ENCODE assay signal across 37 cellular contexts in the genomic region with DNA sequence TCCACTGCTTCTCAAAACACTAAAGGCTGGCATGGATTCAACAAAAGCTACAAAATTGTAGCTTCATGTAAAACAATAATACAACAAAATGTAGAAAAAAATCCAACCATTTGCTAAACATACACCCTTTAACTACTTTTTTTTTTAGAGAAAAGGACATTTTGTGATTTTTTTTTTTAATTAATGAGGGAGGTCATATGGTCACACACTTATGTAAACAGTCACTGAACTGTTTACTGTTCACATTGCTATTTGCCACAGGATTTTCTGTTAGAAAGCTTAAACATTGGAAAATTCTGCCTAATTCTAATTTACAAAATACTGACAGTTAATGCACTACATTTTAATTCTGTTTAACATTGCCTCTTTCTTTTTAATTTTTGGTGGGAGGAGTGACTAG.
A peak's percentile ranks its signal among the peaks of the same experiment; 100 is the strongest.
DNase-seq lines count a peak whose midpoint lies in the region; ATAC-seq, FAIRE-seq and TF ChIP-seq lines count a peak whose summit lies in the region.
"Had no signal": no experiment of that assay in that cellular context is flagged by ENCODE, and none has a peak within 500 bp of the region (broad histone marks: within the 10 kb centered on the region; RNA-seq: fewer than 3 reads in every experiment).

No MANE protein-coding gene starts in this region.

- H4K8ac ChIP-seq in mesenchymal stem cell (ENCODE audit: low read length): no peak overlapping the region

- in situ Hi-C loops in HepG2 (cut with HindIII; ENCODE audit: extremely low pct_ligation_motif_present, low pct_unique_long_range_greater_than_20kb): no loop called here

- H3K4me3 ChIP-seq in liver (ENCODE audit: low read depth in 1 of 3, low read length in 3 of 3) (no peak overlapping the region), HepG2 (replicated peaks in 1 of 3; ENCODE audit: insufficient read depth in 1 of 3, low read depth in 2 of 3, low read length in 3 of 3) (no peak overlapping the region), mesenchymal stem cell (ENCODE audit: insufficient read depth in 1 of 2, low read depth in 1 of 2, low read length in 2 of 2) (no peak overlapping the region), small intestine (ENCODE audit: low read depth in 1 of 2, low read length in 2 of 2) (no peak overlapping the region)
- H3K4me3 ChIP-seq: A549; BLaER1; BLaER1 treated with 17β-estradiol and CSF1 and Interleukin-3, amounts not matched to agents 10 nM and 100 nM had no signal

- no peaks in the 10 kb centered on the region for H3K9me3 ChIP-seq in liver (ENCODE audit: control insufficient read depth in 4 of 4, low read length in 3 of 4)
- no peaks in the 10 kb centered on the region for H3K9me3 ChIP-seq in HepG2 (ENCODE audit: low read length)
- H3K9me3 ChIP-seq in mesenchymal stem cell (ENCODE audit: control insufficient read depth, low read length): no peaks in the 10 kb centered on the region
- H3K9me3 ChIP-seq in small intestine (ENCODE audit: control insufficient read depth, low read depth): no peaks in the 10 kb centered on the region
- H3K9me3 ChIP-seq: A549, BE2C, BLaER1 had no signal

- FAIRE-seq in HepG2 (lab: Jason Lieb, UNC) (no peak), endometrium (lab: Jason Lieb, UNC) (peak; percentile 94), small intestine (lab: Jason Lieb, UNC) (no peak)
- FAIRE-seq: A204.1, A549, D721Med had no signal

- no peaks in the 10 kb centered on the region for H4K20me1 ChIP-seq in HepG2 (ENCODE audit: insufficient read depth, low read length)
- H4K20me1 ChIP-seq: BLaER1; BLaER1 treated with 17β-estradiol and CSF1 and Interleukin-3, amounts not matched to agents 10 nM and 100 nM had no signal

- CTCF ChIA-PET in HepG2 (lab: Yijun Ruan, JAX; ENCODE audit: low intra/inter-chr PET ratio, low total read pairs): no interaction called here

- H3K27me3 ChIP-seq in liver (ENCODE audit: control insufficient read depth in 4 of 4, insufficient read depth in 4 of 4, low read length in 3 of 4): no peaks in the 10 kb centered on the region
- H3K27me3 ChIP-seq in HepG2 (ENCODE audit: control insufficient read depth in 1 of 2, insufficient read depth in 2 of 2, low read length in 2 of 2): no peaks in the 10 kb centered on the region
- H3K27me3 ChIP-seq in mesenchymal stem cell (ENCODE audit: control insufficient read depth in 1 of 2, insufficient read depth in 1 of 2, low read length in 2 of 2): no peaks in the 10 kb centered on the region
- no peaks in the 10 kb centered on the region for H3K27me3 ChIP-seq in small intestine (ENCODE audit: control insufficient read depth in 2 of 2, insufficient read depth in 2 of 2, low read length in 2 of 2)
- H3K27me3 ChIP-seq: BE2C; BLaER1; BLaER1 treated with 17β-estradiol and CSF1 and Interleukin-3, amounts not matched to agents 10 nM and 100 nM had no signal

- H3K4me1 Mint-ChIP-seq in glutamatergic neuron (ENCODE audit: low read depth, unreplicated experiment): peaks cover 5% of the 10 kb centered on the region
- H3K4me1 Mint-ChIP-seq: B cell; CD14-positive monocyte; CD4-positive, alpha-beta memory T cell; CD4-positive, CD25-positive, alpha-beta regulatory T cell; CD8-positive, alpha-beta memory T cell had no signal

- TF ChIP-seq EP300 in HepG2 (IDR thresholded peaks at IDR 0.05; ENCODE audit: low read depth in 2 of 2, low read length in 2 of 2) (no peak), HepG2 (CRISPR knock-in tag; IDR thresholded peaks at IDR 0.05; ENCODE audit: borderline replicate concordance) (no peak)

- no peak overlapping the region for H3K14ac ChIP-seq in mesenchymal stem cell (ENCODE audit: low read length in 2 of 2)

- no peak overlapping the region for H2AK5ac ChIP-seq in mesenchymal stem cell (ENCODE audit: low read length, severe bottlenecking)

- H3K4me1 ChIP-seq in liver (ENCODE audit: control insufficient read depth in 4 of 4, insufficient read depth in 4 of 4, low read length in 3 of 4) (no peaks in the 10 kb centered on the region), HepG2 (ENCODE audit: insufficient read depth, low read length) (no peaks in the 10 kb centered on the region), mesenchymal stem cell (ENCODE audit: control insufficient read depth, insufficient read depth, low read depth, low read length) (no peaks in the 10 kb centered on the region), small intestine (ENCODE audit: control insufficient read depth in 2 of 2, insufficient read depth in 1 of 2, low read depth in 1 of 2, low read length in 1 of 2) (no peaks in the 10 kb centered on the region)
- H3K4me1 ChIP-seq: A549, Caco-2 had no signal

- H3K36me3 ChIP-seq in liver (ENCODE audit: control insufficient read depth in 4 of 4, insufficient read depth in 3 of 4, low read depth in 1 of 4, low read length in 3 of 4): no peaks in the 10 kb centered on the region
- no peaks in the 10 kb centered on the region for H3K36me3 ChIP-seq in HepG2 (replicated peaks in 1 of 2; ENCODE audit: control insufficient read depth in 1 of 2, insufficient read depth in 2 of 2, low read length in 2 of 2)
- H3K36me3 ChIP-seq in mesenchymal stem cell (ENCODE audit: control insufficient read depth in 1 of 2, insufficient read depth in 2 of 2, low read depth in 1 of 2, low read length in 2 of 2): no peaks in the 10 kb centered on the region
- H3K36me3 ChIP-seq in small intestine (ENCODE audit: control insufficient read depth in 2 of 2, insufficient read depth in 2 of 2, low read length in 2 of 2): no peaks in the 10 kb centered on the region
- H3K36me3 ChIP-seq: BE2C; BLaER1; BLaER1 treated with 17β-estradiol and CSF1 and Interleukin-3, amounts not matched to agents 10 nM and 100 nM had no signal

- no peak for DNase-seq in HepG2 (ENCODE audit: low spot score)
- no peak for DNase-seq in glutamatergic neuron
- peak; percentile 40 for DNase-seq in mesenchymal stem cell
- DNase-seq in SKM-1 treated with dmso at 0.1 percent for 144 hours (lab: John Stamatoyannopoulos, UW; ENCODE audit: unreplicated experiment): no peak
- no peak for DNase-seq in nucleus accumbens (lab: John Stamatoyannopoulos, UW)
- DNase-seq in small intestine: no peak
- DNase-seq: 8988T; ACHN; AML-193; BE2C; C1 segment of cervical spinal cord; Caco-2; Calu3; CD4-positive, alpha-beta memory T cell; CD4-positive, alpha-beta T cell; CD4-positive, CD25-positive, alpha-beta regulatory T cell; CD8-positive, alpha-beta memory T cell; CD8-positive, alpha-beta T cell; COR-L47; DMS 273 treated with DMSO at 0.1 percent for 48 hours; DMS153; DMS53; DMS79; DMS79 treated with DMSO at 0.1 percent for 48 hours; DND-41; EL had no signal

- TF ChIP-seq CTCF in liver (IDR thresholded peaks at IDR 0.05; ENCODE audit: low read depth, low read length, missing input control) (no peak), HepG2 (CRISPR knock-in tag; IDR thresholded peaks at IDR 0.05) (no peak), glutamatergic neuron (IDR thresholded peaks at IDR 0.05; ENCODE audit: partially characterized antibody, unreplicated experiment) (no peak)

- H2AFZ ChIP-seq in HepG2 (ENCODE audit: low read length): no peak overlapping the region
- no peak overlapping the region for H2AFZ ChIP-seq in mesenchymal stem cell (ENCODE audit: low read depth, low read length)

- no peak overlapping the region for H3K4ac ChIP-seq in mesenchymal stem cell (ENCODE audit: low read depth in 1 of 2, low read length in 2 of 2)

- H3K27ac Mint-ChIP-seq in glutamatergic neuron (ENCODE audit: unreplicated experiment): peak overlapping the region; percentile 1
- H3K27ac Mint-ChIP-seq: B cell; CD14-positive monocyte; CD4-positive, alpha-beta memory T cell; CD4-positive, alpha-beta T cell; CD4-positive, CD25-positive, alpha-beta regulatory T cell; CD8-positive, alpha-beta memory T cell; CD8-positive, alpha-beta T cell had no signal

- H2BK5ac ChIP-seq in mesenchymal stem cell (ENCODE audit: low read depth, low read length, poor library complexity, severe bottlenecking): no peak overlapping the region

- no peak overlapping the region for H3K18ac ChIP-seq in mesenchymal stem cell (ENCODE audit: low read depth in 1 of 2, low read length in 2 of 2)

- H3K27ac ChIP-seq in liver (ENCODE audit: low read depth in 1 of 2, low read length in 2 of 2) (no peak overlapping the region), HepG2 (ENCODE audit: extremely low read length, insufficient read depth, low read length) (no peak overlapping the region), mesenchymal stem cell (ENCODE audit: low read length, poor library complexity, severe bottlenecking) (no peak overlapping the region), small intestine (ENCODE audit: low read depth in 1 of 2, low read length in 1 of 2) (no peak overlapping the region)
- H3K27ac ChIP-seq: 22Rv1; A549; BLaER1; BLaER1 treated with 17β-estradiol and CSF1 and Interleukin-3, amounts not matched to agents 10 nM and 100 nM; C4-2B had no signal

- no peak overlapping the region for H3K23ac ChIP-seq in mesenchymal stem cell (ENCODE audit: low read length in 2 of 2)

- H3K4me3 Mint-ChIP-seq in glutamatergic neuron (ENCODE audit: unreplicated experiment): no peak overlapping the region
- H3K4me3 Mint-ChIP-seq: B cell; CD14-positive monocyte; CD4-positive, alpha-beta memory T cell; CD4-positive, alpha-beta T cell; CD4-positive, CD25-positive, alpha-beta regulatory T cell; CD8-positive, alpha-beta memory T cell; CD8-positive, alpha-beta T cell had no signal

- POLR2A ChIA-PET in HepG2 (lab: Yijun Ruan, JAX): no interaction called here

- no TSS peak for BruUV-seq in HepG2 (replicated peaks; lab: Mats Ljungman, UMichigan)

- no peak overlapping the region for H2BK12ac ChIP-seq in mesenchymal stem cell (ENCODE audit: low read length in 2 of 2)

- peaks cover 3% of the 10 kb centered on the region for H3K36me3 Mint-ChIP-seq in glutamatergic neuron (ENCODE audit: unreplicated experiment)
- H3K36me3 Mint-ChIP-seq: CD14-positive monocyte; CD4-positive, alpha-beta memory T cell; CD4-positive, CD25-positive, alpha-beta regulatory T cell; CD8-positive, alpha-beta memory T cell; CD8-positive, alpha-beta T cell had no signal

- H3K4me2 ChIP-seq in HepG2 (ENCODE audit: low read depth, low read length) (no peak overlapping the region), mesenchymal stem cell (ENCODE audit: low read length, poor library complexity, severe bottlenecking) (no peak overlapping the region)
- H3K4me2 ChIP-seq: A549, BLaER1 had no signal

- no peak for TF ChIP-seq RAD21 in liver (IDR thresholded peaks at IDR 0.05)
- no peak for TF ChIP-seq RAD21 in HepG2 (CRISPR knock-in tag; IDR thresholded peaks at IDR 0.05)

- no peak overlapping the region for H3K9ac ChIP-seq in liver (ENCODE audit: low read depth in 1 of 2, low read length in 2 of 2)
- H3K9ac ChIP-seq in HepG2 (ENCODE audit: insufficient read depth, low read depth, low read length): no peak overlapping the region
- no peak overlapping the region for H3K9ac ChIP-seq in mesenchymal stem cell (ENCODE audit: low read length)
- H3K9ac ChIP-seq: BLaER1; BLaER1 treated with 17β-estradiol and CSF1 and Interleukin-3, amounts not matched to agents 10 nM and 100 nM had no signal

- peaks cover 4% of the 10 kb centered on the region for H3K9me3 Mint-ChIP-seq in glutamatergic neuron (ENCODE audit: unreplicated experiment)
- H3K9me3 Mint-ChIP-seq: CD8-positive, alpha-beta T cell had no signal

- H4K91ac ChIP-seq in mesenchymal stem cell (ENCODE audit: low read length): no peak overlapping the region

- no peak overlapping the region for H2BK120ac ChIP-seq in mesenchymal stem cell (ENCODE audit: low read depth, low read length)

- H3K79me1 ChIP-seq in mesenchymal stem cell (replicated peaks; ENCODE audit: low read length, poor library complexity, severe bottlenecking): no peaks in the 10 kb centered on the region

- no peak for TF ChIP-seq POLR2A in HepG2 (IDR thresholded peaks at IDR 0.05; ENCODE audit: insufficient read depth in 1 of 2, low read depth in 2 of 2, low read length in 2 of 2)

- no peak for ATAC-seq in HepG2
- ATAC-seq: A549; CD8-positive, alpha-beta T cell had no signal

- intact Hi-C loops in HepG2 (cut with micrococcal nuclease; ENCODE audit: unreplicated experiment): no loop called here

- H2BK15ac ChIP-seq in mesenchymal stem cell (ENCODE audit: low read depth, poor library complexity, severe bottlenecking): no peak overlapping the region

- H3K27me3 Mint-ChIP-seq in glutamatergic neuron (ENCODE audit: unreplicated experiment): no peaks in the 10 kb centered on the region
- H3K27me3 Mint-ChIP-seq: B cell; CD4-positive, alpha-beta T cell; CD4-positive, CD25-positive, alpha-beta regulatory T cell; CD8-positive, alpha-beta memory T cell had no signal

- H3K79me2 ChIP-seq in HepG2 (ENCODE audit: insufficient read depth, low read length): no peaks in the 10 kb centered on the region
